ENCODE assay signal across 23 cellular contexts in the genomic region with DNA sequence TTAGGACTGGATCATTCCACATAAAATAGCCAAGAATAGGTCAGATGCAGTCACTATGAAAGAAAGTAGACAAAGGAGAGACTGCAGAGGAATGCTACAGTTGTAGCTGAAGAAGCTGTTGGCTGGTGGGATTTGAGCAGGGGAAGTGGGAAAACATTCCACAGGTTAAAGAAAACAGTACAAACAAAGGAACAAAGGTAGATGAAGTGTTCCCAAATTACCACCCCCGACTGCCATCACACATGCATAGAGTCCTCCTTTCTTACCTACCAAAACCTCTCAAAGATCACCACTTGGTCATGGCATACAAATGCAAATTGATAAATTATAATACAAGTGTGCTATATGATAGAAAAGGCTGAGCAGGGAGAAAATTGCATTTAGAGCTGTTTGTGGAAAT. TPM values are rescaled to one million over a fixed set of nuclear protein-coding genes. Genes with fewer than 3 reads are reported as not detected.
DNase-seq lines count a peak whose midpoint lies in the region; ATAC-seq and TF ChIP-seq lines count a peak whose summit lies in the region.
"Had no signal": no experiment of that assay in that cellular context is flagged by ENCODE, and none has a peak within 500 bp of the region (broad histone marks: within the 10 kb centered on the region; RNA-seq: fewer than 3 reads in every experiment).

No MANE protein-coding gene starts in this region.

- peak overlapping the region; percentile 36 for H3K9ac ChIP-seq in iPS-18a (ENCODE audit: low read length)

- H3K4me1 ChIP-seq in HEK293 (ENCODE audit: control insufficient read depth, insufficient read depth, low read length) (no peaks in the 10 kb centered on the region), iPS-18a (ENCODE audit: control insufficient read depth, low read depth, low read length) (peaks cover 72% of the 10 kb centered on the region), vagina (peaks cover 13% of the 10 kb centered on the region), mucosa of descending colon (ENCODE audit: low read depth) (no peaks in the 10 kb centered on the region)

- intact Hi-C loops in vagina (cut with DNase I): no loop called here
- intact Hi-C loops in mucosa of descending colon (cut with DNase I, micrococcal nuclease): no loop called here

- no peak for TF ChIP-seq POLR2A in vagina (IDR thresholded peaks at IDR 0.05)

- CTCF ChIA-PET in HEK293 (lab: Yijun Ruan, JAX): interaction anchor here (0.6 to 0.9 kb wide), 2 partner anchors 132 to 549 kb away, joined by 3 read pairs; no protein-coding TSS in a partner anchor

- ATAC-seq in mucosa of descending colon: no peak
- ATAC-seq: stimulated activated naive B cell treated with anti-CD40 and anti-IgM and Interleukin-4, amounts not matched to agents 10 μg/mL and 1 μg/mL and 100 μg/mL, for 72 hours had no signal

- no peak overlapping the region for H3K4me3 ChIP-seq in HEK293 (ENCODE audit: low read depth, low read length)
- H3K4me3 ChIP-seq in iPS-18a (ENCODE audit: low read length): peak overlapping the region; percentile 46
- no peak overlapping the region for H3K4me3 ChIP-seq in vagina
- H3K4me3 ChIP-seq in mucosa of descending colon: no peak overlapping the region
- H3K4me3 ChIP-seq: lung, tibial artery had no signal

- peaks cover 31% of the 10 kb centered on the region for H3K36me3 Mint-ChIP-seq in progenitor cell of endocrine pancreas (ENCODE audit: insufficient read depth)

- H3K36me3 ChIP-seq in HEK293 (ENCODE audit: control insufficient read depth in 2 of 2, insufficient read depth in 1 of 2, low read length in 2 of 2): peaks cover 28 to 61% of the 10 kb centered on the region in 2 experiments
- H3K36me3 ChIP-seq in iPS-18a (ENCODE audit: control insufficient read depth, low read depth, low read length): peaks cover 29% of the 10 kb centered on the region
- H3K36me3 ChIP-seq in vagina: peaks cover 0 to 24% of the 10 kb centered on the region in 2 donors
- H3K36me3 ChIP-seq in mucosa of descending colon (ENCODE audit: low read depth): no peaks in the 10 kb centered on the region

- DNase-seq in astrocyte of the hippocampus (ENCODE audit: low read depth, low spot score): peak; percentile 60
- no peak for DNase-seq in progenitor cell of endocrine pancreas (ENCODE audit: low spot score, unreplicated experiment)
- DNase-seq in HPDE6-E6E7 (ENCODE audit: extremely low spot score): no peak
- no peak for DNase-seq in stimulated activated CD4-positive, alpha-beta T cell treated with anti-CD3 and anti-CD28 coated beads, Interleukin-4, amount 100 ng/mL, for 1 hour
- no peak for DNase-seq in vagina (ENCODE audit: extremely low spot score in 2 of 2)
- DNase-seq in mucosa of descending colon: no peak
- DNase-seq: activated CD4-positive, alpha-beta T cell treated with anti-CD3 and anti-CD28 coated beads, Interleukin-2, amount 50 U/mL, for 48 hours; activated T-cell treated with anti-CD3 and anti-CD28 coated beads, Interleukin-2, amount 50 U/mL, for 24 hours; CD4-positive, alpha-beta memory T cell; DMS79; IMR-90; NCI-H2029 treated with DMSO at 0.1 percent for 48 hours; NCI-H510A treated with DMSO at 0.1 percent for 48 hours; retina; stimulated activated naive B cell treated with anti-CD40 and anti-IgM and Interleukin-4, amounts not matched to agents 10 μg/mL and 1 μg/mL and 100 μg/mL, for 72 hours; T-helper 1 cell; tibial artery had no signal

- H3K27ac ChIP-seq in HEK293 (ENCODE audit: extremely low read depth, low read depth, low read length): no peak overlapping the region
- peak overlapping the region; percentile 72 for H3K27ac ChIP-seq in iPS-18a (ENCODE audit: low read length)
- H3K27ac ChIP-seq in vagina: no peak overlapping the region
- H3K27ac ChIP-seq: epithelial cell of prostate, tibial artery had no signal

- H3K9me3 ChIP-seq in HEK293 (ENCODE audit: control insufficient read depth, insufficient read depth, low read depth, low read length) (no peaks in the 10 kb centered on the region), iPS-18a (ENCODE audit: control insufficient read depth, low read depth, low read length) (no peaks in the 10 kb centered on the region), vagina (no peaks in the 10 kb centered on the region), mucosa of descending colon (no peaks in the 10 kb centered on the region)
- H3K9me3 ChIP-seq: tibial artery had no signal

- H3K4me3 Mint-ChIP-seq in progenitor cell of endocrine pancreas (ENCODE audit: low read depth): no peak overlapping the region
- H3K4me3 Mint-ChIP-seq: activated naive CD4-positive, alpha-beta T cell treated with anti-CD3 and anti-CD28 coated beads, Interleukin-2, amount 50 U/mL, for 24 hours; activated T-cell treated with anti-CD3 and anti-CD28 coated beads, Interleukin-2, amount 50 U/mL, for 24 hours; brain; CD4-positive, alpha-beta memory T cell; stimulated activated naive B cell treated with anti-CD40 and anti-IgM and Interleukin-4, amounts not matched to agents 10 μg/mL and 1 μg/mL and 100 μg/mL, for 72 hours had no signal

- no peak for TF ChIP-seq CTCF in HEK293 (tag by site-specific recombination; IDR thresholded peaks at IDR 0.05)
- TF ChIP-seq CTCF in progenitor cell of endocrine pancreas (IDR thresholded peaks at IDR 0.05; ENCODE audit: unreplicated experiment): no peak
- TF ChIP-seq CTCF in vagina (IDR thresholded peaks at IDR 0.05): no peak
- no peak for TF ChIP-seq CTCF in mucosa of descending colon (IDR thresholded peaks at IDR 0.05)

- H3K9me3 Mint-ChIP-seq in progenitor cell of endocrine pancreas (ENCODE audit: low read depth): no peaks in the 10 kb centered on the region
- H3K9me3 Mint-ChIP-seq: activated naive CD4-positive, alpha-beta T cell treated with anti-CD3 and anti-CD28 coated beads, Interleukin-2, amount 50 U/mL, for 24 hours; activated T-cell treated with anti-CD3 and anti-CD28 coated beads, Interleukin-2, amount 50 U/mL, for 24 hours; brain; CD4-positive, alpha-beta memory T cell; stimulated activated naive B cell treated with anti-CD40 and anti-IgM and Interleukin-4, amounts not matched to agents 10 μg/mL and 1 μg/mL and 100 μg/mL, for 72 hours had no signal

- H3K27me3 ChIP-seq in iPS-18a (ENCODE audit: control insufficient read depth, insufficient read depth, low read length): peaks cover 13% of the 10 kb centered on the region
- H3K27me3 ChIP-seq in vagina: no peaks in the 10 kb centered on the region
- H3K27me3 ChIP-seq: tibial artery had no signal

- peak overlapping the region; percentile 53 for H3K27ac Mint-ChIP-seq in progenitor cell of endocrine pancreas
- H3K27ac Mint-ChIP-seq: activated naive CD4-positive, alpha-beta T cell treated with anti-CD3 and anti-CD28 coated beads, Interleukin-2, amount 50 U/mL, for 24 hours; activated T-cell treated with anti-CD3 and anti-CD28 coated beads, Interleukin-2, amount 50 U/mL, for 24 hours had no signal

- H3K27me3 Mint-ChIP-seq in progenitor cell of endocrine pancreas: no peaks in the 10 kb centered on the region
- H3K27me3 Mint-ChIP-seq: activated naive CD4-positive, alpha-beta T cell treated with anti-CD3 and anti-CD28 coated beads, Interleukin-2, amount 50 U/mL, for 24 hours; activated T-cell treated with anti-CD3 and anti-CD28 coated beads, Interleukin-2, amount 50 U/mL, for 24 hours; brain; CD4-positive, alpha-beta memory T cell; stimulated activated naive B cell treated with anti-CD40 and anti-IgM and Interleukin-4, amounts not matched to agents 10 μg/mL and 1 μg/mL and 100 μg/mL, for 72 hours had no signal

- peaks cover 14% of the 10 kb centered on the region for H3K4me1 Mint-ChIP-seq in progenitor cell of endocrine pancreas (ENCODE audit: low read depth)

- POLR2A ChIA-PET in HEK293 (lab: Yijun Ruan, JAX): no interaction called here

TF ChIP-seq in HEK293, 187 proteins besides CTCF, POLR2A, EP300 and RAD21:
- TF ChIP-seq ZBTB8A (tag by site-specific recombination; IDR thresholded peaks at IDR 0.05) (no peak), SCRT2 (tag by site-specific recombination; IDR thresholded peaks at IDR 0.05) (peak; percentile 47)

RNA-seq across cellular contexts. Expression of a gene that starts 41.9 kb away (rescaled TPM):
- total RNA-seq in progenitor cell of endocrine pancreas (75.7 and 80.0 TPM in 2 replicates), vagina (67.8 TPM), mucosa of descending colon (100 to 1,000 TPM; 108 to 150 (median 113) TPM)
